In genomic region chr22:29848115-29848514, GRCh38 we compare ENCODE assay signal across 19 cellular contexts. TPM values are rescaled to one million over a fixed set of nuclear protein-coding genes. Genes with fewer than 3 reads are reported as not detected.
A peak's percentile ranks its signal among the peaks of the same experiment; 100 is the strongest.
DNase-seq lines count a peak whose midpoint lies in the region; ATAC-seq and TF ChIP-seq lines count a peak whose summit lies in the region.
"Had no signal": no experiment of that assay in that cellular context is flagged by ENCODE, and none has a peak within 500 bp of the region (broad histone marks: within the 10 kb centered on the region; RNA-seq: fewer than 3 reads in every experiment).

No MANE protein-coding gene starts in this region.

- WGBS in gastroesophageal sphincter (ENCODE audit: low coverage in 1 of 2), 2 donors: 51 to 52% methylated on average over 3 of the region's 3 CpGs

- no peak overlapping the region for H3K27ac ChIP-seq in right atrium auricular region
- H3K27ac ChIP-seq in gastroesophageal sphincter: no peak overlapping the region
- H3K27ac ChIP-seq in neutrophil: peak overlapping the region; percentile 81
- peak overlapping the region; percentile 32 for H3K27ac ChIP-seq in upper lobe of right lung
- H3K27ac ChIP-seq: A549, BLaER1 had no signal

- DNase-seq in left ventricle myocardium superior: no peak
- DNase-seq in right atrium auricular region (ENCODE audit: low spot score): no peak
- DNase-seq in upper lobe of right lung: no peak
- DNase-seq in CD1c-positive myeloid dendritic cell (ENCODE audit: extremely low spot score): no peak
- DNase-seq in MV-4-11 (lab: John Stamatoyannopoulos, UW): no peak
- DNase-seq: CD8-positive, alpha-beta memory T cell; DMS79 treated with DMSO at 0.1 percent for 48 hours; KG1; NCI-H1694 treated with DMSO at 0.1 percent for 48 hours; NCI-H2107; NCI-H510A treated with DMSO at 0.1 percent for 48 hours; NCI-H82; PC-3; RPMI8226 had no signal

- ATAC-seq in left ventricle myocardium superior (peak; percentile 63), gastroesophageal sphincter (peak; percentile 89), upper lobe of right lung (peak; percentile 62), HG03378 (IDR thresholded peaks at IDR 0.05; ENCODE audit: unreplicated experiment) (no peak)
- ATAC-seq: A549, PC-3 had no signal

- intact Hi-C loops in left ventricle myocardium superior (cut with micrococcal nuclease): no loop called here
- intact Hi-C loops in upper lobe of right lung (cut with DNase I): no loop called here

- no peak for TF ChIP-seq CTCF in right atrium auricular region (IDR thresholded peaks at IDR 0.05)
- no peak for TF ChIP-seq CTCF in gastroesophageal sphincter (IDR thresholded peaks at IDR 0.05)
- no peak for TF ChIP-seq CTCF in neutrophil (IDR thresholded peaks at IDR 0.05)
- TF ChIP-seq CTCF in upper lobe of right lung (IDR thresholded peaks at IDR 0.05): no peak

- H3K36me3 ChIP-seq in right atrium auricular region: no peaks in the 10 kb centered on the region
- no peaks in the 10 kb centered on the region for H3K36me3 ChIP-seq in gastroesophageal sphincter
- H3K36me3 ChIP-seq in neutrophil: no peaks in the 10 kb centered on the region
- no peaks in the 10 kb centered on the region for H3K36me3 ChIP-seq in upper lobe of right lung
- H3K36me3 ChIP-seq: BLaER1 had no signal

- H3K4me1 ChIP-seq in right atrium auricular region: peaks cover 0 to 7% of the 10 kb centered on the region in 2 donors
- H3K4me1 ChIP-seq in gastroesophageal sphincter: no peaks in the 10 kb centered on the region
- peaks cover 15 to 24% of the 10 kb centered on the region in 2 experiments for H3K4me1 ChIP-seq in neutrophil (ENCODE audit: control insufficient read depth in 1 of 2, insufficient read depth in 1 of 2, low read depth in 1 of 2, low read length in 1 of 2)
- no peaks in the 10 kb centered on the region for H3K4me1 ChIP-seq in upper lobe of right lung

- H3K9me3 ChIP-seq in right atrium auricular region (no peaks in the 10 kb centered on the region), gastroesophageal sphincter (peaks cover 0 to 6% (median 0%) of the 10 kb centered on the region in 3 donors), neutrophil (no peaks in the 10 kb centered on the region), upper lobe of right lung (no peaks in the 10 kb centered on the region)

- H3K4me3 ChIP-seq in right atrium auricular region (no peak overlapping the region), gastroesophageal sphincter (no peak overlapping the region), neutrophil (ENCODE audit: low read depth in 1 of 2, low read length in 1 of 2) (no peak overlapping the region), upper lobe of right lung (no peak overlapping the region)
- H3K4me3 ChIP-seq: A549, BLaER1 had no signal

- H3K27me3 ChIP-seq in right atrium auricular region (no peaks in the 10 kb centered on the region), gastroesophageal sphincter (no peaks in the 10 kb centered on the region), neutrophil (no peaks in the 10 kb centered on the region), upper lobe of right lung (no peaks in the 10 kb centered on the region)
- H3K27me3 ChIP-seq: BLaER1 had no signal

- no peak for TF ChIP-seq EP300 in gastroesophageal sphincter (IDR thresholded peaks at IDR 0.05)

- TF ChIP-seq POLR2A in gastroesophageal sphincter (IDR thresholded peaks at IDR 0.05): no peak

RNA-seq across cellular contexts. Expression of gene ASCC2, which starts 10.0 kb away (rescaled TPM):
- total RNA-seq in left ventricle myocardium superior: 31.5 TPM
- 10 to 100 TPM; 24.3 to 37.5 TPM for total RNA-seq in right atrium auricular region
- total RNA-seq in gastroesophageal sphincter: 10 to 100 TPM; 19.6 to 35.8 (median 28.5) TPM
- total RNA-seq in upper lobe of right lung: 54.6 TPM

RNA-seq across cellular contexts. Expression of gene MTMR3, which starts 34.9 kb away (rescaled TPM):
- total RNA-seq in left ventricle myocardium superior (23.6 TPM), right atrium auricular region (10 to 100 TPM; 27.2 to 38.1 TPM), gastroesophageal sphincter (10 to 100 TPM; 34.9 to 45.9 (median 41.9) TPM), upper lobe of right lung (50.6 TPM)

Comparison
In these comparisons a context has a peak if more than half of its experiments do, and no peak if none do; other contexts are left out.
1. H3K27ac ChIP-seq: peak in neutrophil (single experiment) and upper lobe of right lung (single experiment); none in right atrium auricular region (0 of 2) and gastroesophageal sphincter (0 of 4).